In genomic region chr3:52315977-52316764, GRCh38 we compare ENCODE assay signal across 11 cellular contexts. TPM values are rescaled to one million over a fixed set of nuclear protein-coding genes. Genes with fewer than 3 reads are reported as not detected.
DNase-seq lines count a peak whose midpoint lies in the region; ATAC-seq, FAIRE-seq and TF ChIP-seq lines count a peak whose summit lies in the region.
"Had no signal": no experiment of that assay in that cellular context is flagged by ENCODE, and none has a peak within 500 bp of the region (broad histone marks: within the 10 kb centered on the region; RNA-seq: fewer than 3 reads in every experiment).

DNAH1 (plus strand) TSS chr3:52316319; CDS start chr3:52322443, 6,124 bp downstream.

- no peak for ATAC-seq in GM18870 (IDR thresholded peaks at IDR 0.05; ENCODE audit: unreplicated experiment)
- ATAC-seq: pancreas, Right ventricle myocardium inferior had no signal

- H3K27me3 Mint-ChIP-seq in CD14-positive monocyte (ENCODE audit: low read depth in 3 of 3) (peaks cover 3 to 11% (median 5%) of the 10 kb centered on the region in 3 donors), nephron (ENCODE audit: low read depth) (peaks cover 14% of the 10 kb centered on the region)

- H3K27me3 ChIP-seq in dorsolateral prefrontal cortex, result no peaks in the 10 kb centered on the region
- H3K27me3 ChIP-seq: pancreas had no signal

- peak within 1 kb of the TSS in 3 of 59 donors; percentile 8 to 42 (median 23) for H3K4me3 ChIP-seq in dorsolateral prefrontal cortex

- peak; percentile 30 for DNase-seq in CD14-positive monocyte (ENCODE audit: low spot score)
- DNase-seq in HTR-8/SVneo (ENCODE audit: insufficient read length, low spot score), result no peak
- no peak for DNase-seq in dorsolateral prefrontal cortex
- DNase-seq in NK-92 (lab: John Stamatoyannopoulos, UW; ENCODE audit: unreplicated experiment), result no peak
- no peak for DNase-seq in CD1c-positive myeloid dendritic cell (ENCODE audit: extremely low spot score)
- DNase-seq in stimulated activated CD4-positive, alpha-beta T cell treated with anti-CD3 and anti-CD28 coated beads, Interleukin-1b, Interleukin-23, amount 100 ng/mL, for 48 hours, result no peak
- DNase-seq: activated gamma-delta T cell had no signal

- no peak for TF ChIP-seq CTCF in CD14-positive monocyte (IDR thresholded peaks at IDR 0.05)
- no peak for TF ChIP-seq CTCF in dorsolateral prefrontal cortex (IDR thresholded peaks at IDR 0.05 in 54 of 56, conservative IDR thresholded peaks at IDR 0.05 in 2 of 56; ENCODE audit: low read depth in 1 of 56, partially characterized antibody in 56 of 56)
- TF ChIP-seq CTCF in nephron (IDR thresholded peaks at IDR 0.05; ENCODE audit: unreplicated experiment in 3 of 3), result no peak

- peak; percentile 80 for FAIRE-seq in HTR-8/SVneo (lab: Jason Lieb, UNC)
- FAIRE-seq: pancreas had no signal

- H3K9me3 Mint-ChIP-seq in CD14-positive monocyte (no peaks in the 10 kb centered on the region), nephron (no peaks in the 10 kb centered on the region)

- peak within 1 kb of the TSS in 5 of 7 donors; percentile 3 to 78 (median 17) for H3K27ac Mint-ChIP-seq in CD14-positive monocyte
- no peak within 1 kb of the TSS for H3K27ac Mint-ChIP-seq in nephron

- peaks cover 54% of the 10 kb centered on the region for H3K4me1 Mint-ChIP-seq in CD14-positive monocyte
- H3K4me1 Mint-ChIP-seq in nephron, result peaks cover 15% of the 10 kb centered on the region

- H3K27ac ChIP-seq in dorsolateral prefrontal cortex, result peak within 1 kb of the TSS in 3 of 59 donors; percentile 7 to 55 (median 52)
- H3K27ac ChIP-seq: pancreas had no signal

- H3K36me3 Mint-ChIP-seq in CD14-positive monocyte, result peaks cover 20 to 43% of the 10 kb centered on the region in 2 donors
- peaks cover 3% of the 10 kb centered on the region for H3K36me3 Mint-ChIP-seq in nephron (ENCODE audit: low read depth)

- intact Hi-C loops in CD14-positive monocyte (cut with micrococcal nuclease), result no loop called here
- intact Hi-C loops in dorsolateral prefrontal cortex (cut with DNase I), result no loop called here

- peak within 1 kb of the TSS in 1 of 2 donors; percentile 6 for H3K4me3 Mint-ChIP-seq in CD14-positive monocyte
- H3K4me3 Mint-ChIP-seq in nephron, result peak within 1 kb of the TSS in 2 of 3 experiments; percentile 26 to 80

RNA-seq across cellular contexts. Expression of gene DNAH1, which starts in this region (rescaled TPM):
- under 1 TPM; 0.15 to 0.25 TPM for polyA plus RNA-seq in CD14-positive monocyte
- total RNA-seq in dorsolateral prefrontal cortex, result 10 to 100 TPM; 13.7 to 41.6 (median 24.9) TPM

Comparison
In these comparisons a context has a peak if more than half of its experiments do, and no peak if none do; other contexts are left out.
1. Peak in DNase-seq in CD14-positive monocyte; RNA of the gene not detected or under 1 TPM.
2. H3K27ac Mint-ChIP-seq: peak in CD14-positive monocyte (5 of 7); none in nephron (0 of 3).